ENCODE assay signal across 1 cellular context in genomic region chr6:167839343-167839742, GRCh38.
A peak's percentile ranks its signal among the peaks of the same experiment; 100 is the strongest.
TF ChIP-seq lines count a peak whose summit lies in the region.

No MANE protein-coding gene starts in this region.

TF ChIP-seq in HepG2, 621 proteins besides CTCF, POLR2A, EP300 and RAD21 (continued from another document):
- TF ChIP-seq GLI4 (CRISPR knock-in tag; IDR thresholded peaks at IDR 0.05; ENCODE audit: borderline replicate concordance) (0 out of 2 replicates have a peak, but pooled peaks have one; percentile 65), ZNF878 (CRISPR knock-in tag; IDR thresholded peaks at IDR 0.05) (0 out of 2 replicates have a peak, but pooled peaks have one; percentile 31), ZNF704 (CRISPR knock-in tag; IDR thresholded peaks at IDR 0.05; ENCODE audit: borderline replicate concordance) (no peak), SNAPC4 (CRISPR knock-in tag; IDR thresholded peaks at IDR 0.05) (0 out of 2 replicates have a peak, but pooled peaks have one; percentile 23), TEAD2 (CRISPR knock-in tag; IDR thresholded peaks at IDR 0.05) (no peak), ZNF639 (CRISPR knock-in tag; conservative IDR thresholded peaks at IDR 0.05) (no peak), ATF4 (CRISPR knock-in tag; IDR thresholded peaks at IDR 0.05) (no peak), E2F5 (CRISPR knock-in tag; conservative IDR thresholded peaks at IDR 0.05) (no peak), POLR2AphosphoS2 (IDR thresholded peaks at IDR 0.05; ENCODE audit: low read depth, low read length) (0 out of 2 replicates have a peak, but pooled peaks have one; percentile 31), SRSF4 (IDR thresholded peaks at IDR 0.05; ENCODE audit: low read depth, low read length, poor library complexity, severe bottlenecking) (no peak), ELF4 (CRISPR knock-in tag; IDR thresholded peaks at IDR 0.05; ENCODE audit: borderline replicate concordance) (no peak), ZSCAN12 (CRISPR knock-in tag; IDR thresholded peaks at IDR 0.05) (no peak), SPEN (CRISPR knock-in tag; IDR thresholded peaks at IDR 0.05; ENCODE audit: low read depth) (no peak), ZFP36 (IDR thresholded peaks at IDR 0.05; ENCODE audit: borderline replicate concordance, low read depth, low read length, partially characterized antibody) (no peak), UBTF (CRISPR knock-in tag; IDR thresholded peaks at IDR 0.05) (no peak), ARID5B (CRISPR knock-in tag; IDR thresholded peaks at IDR 0.05) (no peak), THYN1 (CRISPR knock-in tag; IDR thresholded peaks at IDR 0.05; ENCODE audit: borderline replicate concordance, low read depth) (no peak), ZEB1 (IDR thresholded peaks at IDR 0.05; ENCODE audit: insufficient replicate concordance, low read depth) (no peak), DBP (CRISPR knock-in tag; IDR thresholded peaks at IDR 0.05; ENCODE audit: not compliant biosample characterization) (no peak), SRF (IDR thresholded peaks at IDR 0.05; ENCODE audit: low read depth, low read length) (no peak), PRMT3 (CRISPR knock-in tag; IDR thresholded peaks at IDR 0.05; ENCODE audit: borderline replicate concordance, low read depth) (no peak), FOXA3 (CRISPR knock-in tag; IDR thresholded peaks at IDR 0.05) (no peak), POGK (CRISPR knock-in tag; conservative IDR thresholded peaks at IDR 0.05) (peak; percentile 17; the same call in 1 of the 2 replicates)
